20 cellular contexts compared by ENCODE assay signal in genomic region chr2:24672589-24672988, GRCh38.
A peak's percentile ranks its signal among the peaks of the same experiment; 100 is the strongest.
DNase-seq lines count a peak whose midpoint lies in the region; ATAC-seq lines count a peak whose summit lies in the region.
"Had no signal": no experiment of that assay in that cellular context is flagged by ENCODE, and none has a peak within 500 bp of the region (broad histone marks: within the 10 kb centered on the region; RNA-seq: fewer than 3 reads in every experiment).

No MANE protein-coding gene starts in this region.

- no peak overlapping the region for H3K27ac Mint-ChIP-seq in activated CD4-positive, alpha-beta T cell treated with anti-CD3 and anti-CD28 coated beads, Interleukin-2, amount 10 ng/mL, durations not matched to agents 24 days and 14 days
- no peak overlapping the region for H3K27ac Mint-ChIP-seq in stimulated activated naive CD8-positive, alpha-beta T cell treated with anti-CD3 and anti-CD28 coated beads, Interleukin-15, amount 100 ng/mL, for 72 hours
- no peak overlapping the region for H3K27ac Mint-ChIP-seq in activated naive CD8-positive, alpha-beta T cell treated with anti-CD3 and anti-CD28 coated beads, Interleukin-2, amount 10 ng/mL, durations not matched to agents 7 days and 5 days
- H3K27ac Mint-ChIP-seq in stimulated activated effector memory CD8-positive, alpha-beta T cell treated with anti-CD3 and anti-CD28 coated beads, Interleukin-12 subunit alpha, Interleukin-12 subunit beta, amount 100 ng/mL, for 72 hours, result peak overlapping the region; percentile 76
- H3K27ac Mint-ChIP-seq: CD8-positive, alpha-beta T cell; GM23338 had no signal

- ATAC-seq in stimulated activated naive CD8-positive, alpha-beta T cell treated with anti-CD3 and anti-CD28 coated beads, Interleukin-15, Interleukin-2, amounts not matched to agents 100 U/mL and 50 U/mL, for 24 hours, result peak; percentile 40
- ATAC-seq in stimulated activated naive CD8-positive, alpha-beta T cell treated with anti-CD3 and anti-CD28 coated beads, Interleukin-15, amount 100 ng/mL, for 72 hours, result no peak
- ATAC-seq in activated naive CD8-positive, alpha-beta T cell treated with anti-CD3 and anti-CD28 coated beads, Interleukin-2, amount 10 ng/mL, durations not matched to agents 7 days and 5 days (ENCODE audit: low read depth), result no peak
- ATAC-seq in stimulated activated effector memory CD8-positive, alpha-beta T cell treated with anti-CD3 and anti-CD28 coated beads, Interleukin-12 subunit alpha, Interleukin-12 subunit beta, amount 100 ng/mL, for 72 hours, result peak; percentile 58
- ATAC-seq: CD8-positive, alpha-beta T cell; GM23338; HepG2; Right ventricle myocardium inferior had no signal

- H3K9me3 Mint-ChIP-seq in activated CD4-positive, alpha-beta T cell treated with anti-CD3 and anti-CD28 coated beads, Interleukin-2, amount 10 ng/mL, durations not matched to agents 24 days and 14 days, result no peaks in the 10 kb centered on the region
- no peaks in the 10 kb centered on the region for H3K9me3 Mint-ChIP-seq in stimulated activated naive CD8-positive, alpha-beta T cell treated with anti-CD3 and anti-CD28 coated beads, Interleukin-15, amount 100 ng/mL, for 72 hours
- peaks cover 1% of the 10 kb centered on the region for H3K9me3 Mint-ChIP-seq in activated naive CD8-positive, alpha-beta T cell treated with anti-CD3 and anti-CD28 coated beads, Interleukin-2, amount 10 ng/mL, durations not matched to agents 7 days and 5 days
- no peaks in the 10 kb centered on the region for H3K9me3 Mint-ChIP-seq in stimulated activated effector memory CD8-positive, alpha-beta T cell treated with anti-CD3 and anti-CD28 coated beads, Interleukin-12 subunit alpha, Interleukin-12 subunit beta, amount 100 ng/mL, for 72 hours
- H3K9me3 Mint-ChIP-seq: CD8-positive, alpha-beta T cell; GM23338 had no signal

- POLR2A ChIA-PET in activated naive CD8-positive, alpha-beta T cell treated with anti-CD3 and anti-CD28 coated beads, Interleukin-2, amount 10 ng/mL, durations not matched to agents 7 days and 5 days (lab: Charles Lee), result no interaction called here

- H3K4me3 Mint-ChIP-seq in activated CD4-positive, alpha-beta T cell treated with anti-CD3 and anti-CD28 coated beads, Interleukin-2, amount 10 ng/mL, durations not matched to agents 24 days and 14 days, result no peak overlapping the region
- H3K4me3 Mint-ChIP-seq in stimulated activated naive CD8-positive, alpha-beta T cell treated with anti-CD3 and anti-CD28 coated beads, Interleukin-15, amount 100 ng/mL, for 72 hours, result no peak overlapping the region
- H3K4me3 Mint-ChIP-seq in activated naive CD8-positive, alpha-beta T cell treated with anti-CD3 and anti-CD28 coated beads, Interleukin-2, amount 10 ng/mL, durations not matched to agents 7 days and 5 days, result peak overlapping the region; percentile 18
- H3K4me3 Mint-ChIP-seq in stimulated activated effector memory CD8-positive, alpha-beta T cell treated with anti-CD3 and anti-CD28 coated beads, Interleukin-12 subunit alpha, Interleukin-12 subunit beta, amount 100 ng/mL, for 72 hours, result peak overlapping the region; percentile 7
- H3K4me3 Mint-ChIP-seq: CD8-positive, alpha-beta T cell; GM23338 had no signal

- peak; percentile 26 for DNase-seq in activated CD4-positive, alpha-beta T cell treated with anti-CD3 and anti-CD28 coated beads for 48 hours
- no peak for DNase-seq in activated CD4-positive, alpha-beta T cell treated with anti-CD3 and anti-CD28 coated beads, Interleukin-2, amount 10 ng/mL, durations not matched to agents 24 days and 14 days
- no peak for DNase-seq in stimulated activated naive CD8-positive, alpha-beta T cell treated with anti-CD3 and anti-CD28 coated beads, Interleukin-15, Interleukin-2, amounts not matched to agents 100 U/mL and 50 U/mL, for 24 hours
- DNase-seq in stimulated activated naive CD8-positive, alpha-beta T cell treated with anti-CD3 and anti-CD28 coated beads, Interleukin-15, amount 100 ng/mL, for 72 hours, result no peak
- DNase-seq in activated naive CD8-positive, alpha-beta T cell treated with anti-CD3 and anti-CD28 coated beads, Interleukin-2, amount 10 ng/mL, durations not matched to agents 7 days and 5 days, result no peak
- no peak for DNase-seq in stimulated activated effector memory CD8-positive, alpha-beta T cell treated with anti-CD3 and anti-CD28 coated beads, Interleukin-12 subunit alpha, Interleukin-12 subunit beta, amount 100 ng/mL, for 72 hours (ENCODE audit: low spot score in 2 of 2)
- DNase-seq in germinal center (ENCODE audit: low spot score), result no peak
- DNase-seq in NCI-H146 (lab: John Stamatoyannopoulos, UW), result no peak
- DNase-seq: CD8-positive, alpha-beta T cell; DMS79 treated with DMSO at 0.1 percent for 48 hours; MG63; NCI-H1092 treated with DMSO at 0.1 percent for 48 hours; NCI-H1694 treated with DMSO at 0.1 percent for 48 hours; NCI-H2107; NCI-H2227 treated with DMSO at 0.1 percent for 48 hours; NCI-H524 treated with DMSO at 0.1 percent for 48 hours; Peyer's patch had no signal

- intact Hi-C loops in activated CD4-positive, alpha-beta T cell treated with anti-CD3 and anti-CD28 coated beads, Interleukin-2, amount 10 ng/mL, durations not matched to agents 24 days and 14 days (cut with micrococcal nuclease), result no loop called here

- H3K4me1 Mint-ChIP-seq in activated CD4-positive, alpha-beta T cell treated with anti-CD3 and anti-CD28 coated beads, Interleukin-2, amount 10 ng/mL, durations not matched to agents 24 days and 14 days, result peaks cover 3% of the 10 kb centered on the region
- peaks cover 6% of the 10 kb centered on the region for H3K4me1 Mint-ChIP-seq in stimulated activated naive CD8-positive, alpha-beta T cell treated with anti-CD3 and anti-CD28 coated beads, Interleukin-15, amount 100 ng/mL, for 72 hours
- H3K4me1 Mint-ChIP-seq in activated naive CD8-positive, alpha-beta T cell treated with anti-CD3 and anti-CD28 coated beads, Interleukin-2, amount 10 ng/mL, durations not matched to agents 7 days and 5 days, result peaks cover 2% of the 10 kb centered on the region
- H3K4me1 Mint-ChIP-seq in stimulated activated effector memory CD8-positive, alpha-beta T cell treated with anti-CD3 and anti-CD28 coated beads, Interleukin-12 subunit alpha, Interleukin-12 subunit beta, amount 100 ng/mL, for 72 hours, result no peaks in the 10 kb centered on the region
- H3K4me1 Mint-ChIP-seq: GM23338 had no signal

- H3K36me3 Mint-ChIP-seq in activated CD4-positive, alpha-beta T cell treated with anti-CD3 and anti-CD28 coated beads, Interleukin-2, amount 10 ng/mL, durations not matched to agents 24 days and 14 days (ENCODE audit: low read depth), result peaks cover 14% of the 10 kb centered on the region
- H3K36me3 Mint-ChIP-seq in activated naive CD8-positive, alpha-beta T cell treated with anti-CD3 and anti-CD28 coated beads, Interleukin-2, amount 10 ng/mL, durations not matched to agents 7 days and 5 days, result peaks cover 13% of the 10 kb centered on the region
- peaks cover 8% of the 10 kb centered on the region for H3K36me3 Mint-ChIP-seq in stimulated activated effector memory CD8-positive, alpha-beta T cell treated with anti-CD3 and anti-CD28 coated beads, Interleukin-12 subunit alpha, Interleukin-12 subunit beta, amount 100 ng/mL, for 72 hours

- no peaks in the 10 kb centered on the region for H3K27me3 Mint-ChIP-seq in activated CD4-positive, alpha-beta T cell treated with anti-CD3 and anti-CD28 coated beads, Interleukin-2, amount 10 ng/mL, durations not matched to agents 24 days and 14 days
- no peaks in the 10 kb centered on the region for H3K27me3 Mint-ChIP-seq in stimulated activated naive CD8-positive, alpha-beta T cell treated with anti-CD3 and anti-CD28 coated beads, Interleukin-15, amount 100 ng/mL, for 72 hours
- no peaks in the 10 kb centered on the region for H3K27me3 Mint-ChIP-seq in activated naive CD8-positive, alpha-beta T cell treated with anti-CD3 and anti-CD28 coated beads, Interleukin-2, amount 10 ng/mL, durations not matched to agents 7 days and 5 days

Comparison
In these comparisons a context has a peak if more than half of its experiments do, and no peak if none do; other contexts are left out.
1. ATAC-seq: peak in stimulated activated naive CD8-positive, alpha-beta T cell treated with anti-CD3 and anti-CD28 coated beads, Interleukin-15, Interleukin-2, amounts not matched to agents 100 U/mL and 50 U/mL, for 24 hours (single experiment) and stimulated activated effector memory CD8-positive, alpha-beta T cell treated with anti-CD3 and anti-CD28 coated beads, Interleukin-12 subunit alpha, Interleukin-12 subunit beta, amount 100 ng/mL, for 72 hours (single experiment); none in stimulated activated naive CD8-positive, alpha-beta T cell treated with anti-CD3 and anti-CD28 coated beads, Interleukin-15, amount 100 ng/mL, for 72 hours (single experiment) and activated naive CD8-positive, alpha-beta T cell treated with anti-CD3 and anti-CD28 coated beads, Interleukin-2, amount 10 ng/mL, durations not matched to agents 7 days and 5 days (single experiment).
2. H3K4me3 Mint-ChIP-seq: peak in activated naive CD8-positive, alpha-beta T cell treated with anti-CD3 and anti-CD28 coated beads, Interleukin-2, amount 10 ng/mL, durations not matched to agents 7 days and 5 days (single experiment) and stimulated activated effector memory CD8-positive, alpha-beta T cell treated with anti-CD3 and anti-CD28 coated beads, Interleukin-12 subunit alpha, Interleukin-12 subunit beta, amount 100 ng/mL, for 72 hours (single experiment); none in activated CD4-positive, alpha-beta T cell treated with anti-CD3 and anti-CD28 coated beads, Interleukin-2, amount 10 ng/mL, durations not matched to agents 24 days and 14 days (single experiment) and stimulated activated naive CD8-positive, alpha-beta T cell treated with anti-CD3 and anti-CD28 coated beads, Interleukin-15, amount 100 ng/mL, for 72 hours (0 of 2).